ENCODE assay signal across 1 cellular context in genomic region chr2:204024503-204024902, GRCh38.
TF ChIP-seq lines count a peak whose summit lies in the region.

No MANE protein-coding gene starts in this region.

TF ChIP-seq in HEK293T, 16 proteins besides CTCF, POLR2A, EP300 and RAD21 (continued from another document):
- TF ChIP-seq NFRKB (IDR thresholded peaks at IDR 0.05): no peak
